8 cellular contexts compared by ENCODE assay signal in the genomic region with DNA sequence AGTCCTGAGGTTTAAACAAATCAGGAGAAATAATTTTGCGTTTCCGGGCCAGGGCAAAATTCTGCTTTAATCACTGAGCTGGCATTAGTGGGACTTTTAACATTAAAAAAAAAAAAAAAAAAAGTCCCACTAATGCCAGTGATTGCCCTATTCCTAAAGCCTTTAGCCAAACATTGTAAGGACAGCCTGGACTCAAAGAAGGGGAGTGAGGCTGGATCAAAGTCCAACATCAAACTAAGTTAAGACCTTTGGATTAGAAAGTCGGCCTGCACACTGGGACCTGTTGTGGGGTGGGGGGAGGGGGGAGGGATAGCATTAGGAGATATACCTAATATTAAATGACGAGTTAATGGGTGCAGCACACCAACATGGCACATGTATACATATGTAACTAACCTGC. TPM values are rescaled to one million over a fixed set of nuclear protein-coding genes. Genes with fewer than 3 reads are reported as not detected.
DNase-seq lines count a peak whose midpoint lies in the region; ATAC-seq, FAIRE-seq and TF ChIP-seq lines count a peak whose summit lies in the region.
"Not testable (repeated sequence)": the region's sequence is repeated elsewhere in the genome, so short reads cannot be mapped to it uniquely, and the experiment has no call there.

No MANE protein-coding gene starts in this region.

- not testable (repeated sequence) for H3K36me3 Mint-ChIP-seq in Caco-2 (ENCODE audit: insufficient read depth, unreplicated experiment)

- TF ChIP-seq POLR2A in NB4 (IDR thresholded peaks at IDR 0.05; ENCODE audit: extremely low read depth, insufficient read length); body of pancreas (IDR thresholded peaks at IDR 0.05); esophagus squamous epithelium (IDR thresholded peaks at IDR 0.05); vagina (IDR thresholded peaks at IDR 0.05): not testable (repeated sequence)
- 0 out of 4 replicates have a peak, but pooled peaks of 1 of the 2 experiments have one; percentile 28 for TF ChIP-seq POLR2A in HepG2 (IDR thresholded peaks at IDR 0.05; ENCODE audit: insufficient read depth in 1 of 2, low read depth in 2 of 2, low read length in 2 of 2)

- intact Hi-C loops in Caco-2 (cut with micrococcal nuclease; ENCODE audit: unreplicated experiment); body of pancreas (cut with DNase I); esophagus squamous epithelium (cut with DNase I); HepG2 (cut with micrococcal nuclease; ENCODE audit: unreplicated experiment); vagina (cut with DNase I): not testable (repeated sequence)

- TF ChIP-seq EP300 in HepG2 (IDR thresholded peaks at IDR 0.05; ENCODE audit: low read depth in 2 of 2, low read length in 2 of 2) = peak in 1 of 2 experiments; percentile 69; a peak in 2 of 4 replicates
- TF ChIP-seq EP300 in HepG2 (CRISPR knock-in tag; IDR thresholded peaks at IDR 0.05; ENCODE audit: borderline replicate concordance) = not testable (repeated sequence)

- not testable (repeated sequence) for H3K9me3 Mint-ChIP-seq in Caco-2 (ENCODE audit: unreplicated experiment)

- H3K4me1 ChIP-seq in Caco-2 = peaks cover 25% of the 10 kb centered on the region
- peaks cover 20% of the 10 kb centered on the region for H3K4me1 ChIP-seq in body of pancreas
- peaks cover 0 to 12% (median 0%) of the 10 kb centered on the region in 3 donors for H3K4me1 ChIP-seq in esophagus squamous epithelium
- H3K4me1 ChIP-seq in HepG2 (ENCODE audit: insufficient read depth, low read length) = peaks cover 51% of the 10 kb centered on the region
- H3K4me1 ChIP-seq in small intestine (ENCODE audit: control insufficient read depth in 2 of 2, insufficient read depth in 1 of 2, low read depth in 1 of 2, low read length in 1 of 2); vagina: not testable (repeated sequence)

- WGBS in body of pancreas, 2 donors = 51 to 55% methylated on average over 3 to 4 of the region's 4 CpGs
- 67 to 85% methylated on average over 3 to 4 of the region's 4 CpGs for WGBS in esophagus squamous epithelium, 2 donors
- WGBS in HepG2 (ENCODE audit: low lambda C conversion rate) = 0% methylated on average over 4 of the region's 4 CpGs
- WGBS in small intestine, 3 donors = 14 to 68% (median 32%) methylated on average over 4 of the region's 4 CpGs

- not testable (repeated sequence) for H2AFZ ChIP-seq in HepG2 (ENCODE audit: low read length)

- POLR2A ChIA-PET in Caco-2 (lab: Charles Lee) = not testable (repeated sequence)
- POLR2A ChIA-PET in HepG2 (lab: Yijun Ruan, JAX) = interaction anchor here (0.6 to 1.1 kb wide), 2 partner anchors 10 to 17 kb away, joined by 3 to 5 read pairs; no protein-coding TSS in a partner anchor

- not testable (repeated sequence) for H3K27ac ChIP-seq in WERI-Rb-1; body of pancreas; esophagus squamous epithelium; small intestine (ENCODE audit: low read depth in 1 of 2, low read length in 1 of 2); vagina
- peak overlapping the region; percentile 99 for H3K27ac ChIP-seq in HepG2 (ENCODE audit: extremely low read length, insufficient read depth, low read length)

- BruUV-seq in Caco-2 (replicated peaks; lab: Mats Ljungman, UMichigan); HepG2 (replicated peaks; lab: Mats Ljungman, UMichigan): not testable (repeated sequence)

- H3K79me2 ChIP-seq in HepG2 (ENCODE audit: insufficient read depth, low read length) = peaks cover 30% of the 10 kb centered on the region

- peak overlapping the region; percentile 92 for H3K27ac Mint-ChIP-seq in Caco-2 (ENCODE audit: unreplicated experiment)

- H3K27me3 Mint-ChIP-seq in Caco-2 (ENCODE audit: insufficient read depth, unreplicated experiment) = not testable (repeated sequence)

- peak overlapping the region; percentile 46 for H3K4me3 ChIP-seq in Caco-2 (ENCODE audit: low read depth, low read length)
- peak overlapping the region; percentile 32 for H3K4me3 ChIP-seq in NB4 (ENCODE audit: low read depth, low read length)
- H3K4me3 ChIP-seq in WERI-Rb-1 (ENCODE audit: low read depth, low read length) = peak overlapping the region; percentile 82
- H3K4me3 ChIP-seq in body of pancreas = not testable (repeated sequence)
- peak overlapping the region; percentile 40 to 80 (median 71) for H3K4me3 ChIP-seq in esophagus squamous epithelium
- peak overlapping the region; percentile 54 to 98 (median 94) for H3K4me3 ChIP-seq in HepG2 (replicated peaks in 1 of 3; ENCODE audit: insufficient read depth in 1 of 3, low read depth in 2 of 3, low read length in 3 of 3)
- peak overlapping the region in 1 of 2 donors; percentile 80 for H3K4me3 ChIP-seq in small intestine (ENCODE audit: low read depth in 1 of 2, low read length in 2 of 2)
- peak overlapping the region; percentile 64 to 65 for H3K4me3 ChIP-seq in vagina

- not testable (repeated sequence) for H3K27me3 ChIP-seq in Caco-2 (replicated peaks; ENCODE audit: control insufficient read depth, insufficient read depth, low read length); WERI-Rb-1 (ENCODE audit: insufficient read depth, low read depth, severe bottlenecking); body of pancreas; esophagus squamous epithelium; HepG2 (ENCODE audit: control insufficient read depth in 1 of 2, insufficient read depth in 2 of 2, low read length in 2 of 2); small intestine (ENCODE audit: control insufficient read depth in 2 of 2, insufficient read depth in 2 of 2, low read length in 2 of 2); vagina

- peak overlapping the region; percentile 83 for H3K4me3 Mint-ChIP-seq in Caco-2 (ENCODE audit: unreplicated experiment)

- not testable (repeated sequence) for H3K36me3 ChIP-seq in Caco-2 (ENCODE audit: control insufficient read depth, insufficient read depth, low read length); WERI-Rb-1; body of pancreas (replicated peaks in 1 of 2; ENCODE audit: insufficient read depth in 1 of 2, low read depth in 2 of 2); esophagus squamous epithelium; HepG2 (replicated peaks in 1 of 2; ENCODE audit: control insufficient read depth in 1 of 2, insufficient read depth in 2 of 2, low read length in 2 of 2); small intestine (ENCODE audit: control insufficient read depth in 2 of 2, insufficient read depth in 2 of 2, low read length in 2 of 2); vagina

- TF ChIP-seq RAD21 in HepG2 (CRISPR knock-in tag; IDR thresholded peaks at IDR 0.05) = not testable (repeated sequence)

- peak overlapping the region; percentile 98 for H3K9ac ChIP-seq in HepG2 (ENCODE audit: insufficient read depth, low read depth, low read length)

- peaks cover 26% of the 10 kb centered on the region for H3K4me1 Mint-ChIP-seq in Caco-2 (ENCODE audit: low read depth, unreplicated experiment)

- CTCF ChIA-PET in Caco-2 (lab: Charles Lee); HepG2 (lab: Yijun Ruan, JAX; ENCODE audit: low intra/inter-chr PET ratio, low total read pairs): not testable (repeated sequence)

- TF ChIP-seq CTCF in Caco-2 (IDR thresholded peaks at IDR 0.05; ENCODE audit: insufficient read depth in 1 of 2, low read depth in 1 of 2, low read length in 1 of 2, severe bottlenecking in 1 of 2, unreplicated experiment in 1 of 2); NB4 (IDR thresholded peaks at IDR 0.05; ENCODE audit: low read depth, low read length); WERI-Rb-1 (IDR thresholded peaks at IDR 0.05; ENCODE audit: low read depth, low read length); body of pancreas (IDR thresholded peaks at IDR 0.05); esophagus squamous epithelium (IDR thresholded peaks at IDR 0.05); HepG2 (CRISPR knock-in tag; IDR thresholded peaks at IDR 0.05); vagina (IDR thresholded peaks at IDR 0.05): not testable (repeated sequence)

- DNase-seq in Caco-2 (peak; percentile 38 to 56), HepG2 (ENCODE audit: low spot score) (peak; percentile 91), small intestine (peak; percentile 81)
- DNase-seq in NB4 (ENCODE audit: low read depth); WERI-Rb-1; body of pancreas; esophagus squamous epithelium (lab: John Stamatoyannopoulos, UW); vagina (ENCODE audit: extremely low spot score in 2 of 2): not testable (repeated sequence)

- in situ Hi-C loops in HepG2 (cut with HindIII; ENCODE audit: extremely low pct_ligation_motif_present, low pct_unique_long_range_greater_than_20kb) = not testable (repeated sequence)

- peak overlapping the region; percentile 83 for H3K4me2 ChIP-seq in HepG2 (ENCODE audit: low read depth, low read length)

- peak; percentile 34 for FAIRE-seq in HepG2 (lab: Jason Lieb, UNC)
- FAIRE-seq in small intestine (lab: Jason Lieb, UNC) = not testable (repeated sequence)

- ATAC-seq in body of pancreas = peak; percentile 25
- peak; percentile 30 for ATAC-seq in HepG2

- H4K20me1 ChIP-seq in HepG2 (ENCODE audit: insufficient read depth, low read length) = not testable (repeated sequence)

- H3K9me3 ChIP-seq in Caco-2; WERI-Rb-1 (ENCODE audit: severe bottlenecking); body of pancreas; esophagus squamous epithelium; HepG2 (ENCODE audit: low read length); small intestine (ENCODE audit: control insufficient read depth, low read depth); vagina: not testable (repeated sequence)

RNA-seq across cellular contexts. Expression of a gene that starts 0.7 kb away (rescaled TPM):
- total RNA-seq in Caco-2 (2022) (24.9 and 25.0 TPM in 2 replicates), body of pancreas (1 to 10 TPM; 8.3 to 9.2 TPM), esophagus squamous epithelium (1 to 10 TPM; 5.7 to 6.3 (median 5.9) TPM), HepG2 (2016; rRNA removed; fragmentation: Illumina TruSeq; extraction: Trizol) (38.9 and 59.1 TPM in 2 replicates), vagina (8.1 TPM)
- total RNA-seq in HepG2 (2016; cell fraction: cytosol; rRNA removed; fragmentation: Illumina TruSeq; extraction: Trizol; ENCODE audit: low read depth) = 3.7 and 5.5 TPM in 2 replicates
- 40.5 and 57.0 TPM in 2 replicates for total RNA-seq in HepG2 (2016; cell fraction: insoluble cytoplasmic fraction; rRNA removed; fragmentation: Illumina TruSeq; extraction: Trizol)
- 9.7 and 12.0 TPM in 2 replicates for total RNA-seq in HepG2 (2016; cell fraction: membrane; rRNA removed; fragmentation: Illumina TruSeq; extraction: Trizol)
- 34.2 and 38.8 TPM in 2 replicates for total RNA-seq in HepG2 (2016; cell fraction: nucleus; rRNA removed; fragmentation: Illumina TruSeq; extraction: Trizol)
- polyA plus RNA-seq in HepG2 (2011; rRNA removed) (14.1 and 14.5 TPM in 2 replicates), small intestine (10 to 100 TPM; 12.2 to 29.5 (median 12.4) TPM)
- polyA plus RNA-seq in HepG2 (2011; cell fraction: cytosol; rRNA removed) = 10.6 and 13.3 TPM in 2 replicates
- 3.9 and 6.8 TPM in 2 replicates for polyA plus RNA-seq in HepG2 (2011; cell fraction: nucleus; rRNA removed)
- polyA plus RNA-seq in HepG2 (2012) = 17.8 and 33.4 TPM in 2 replicates
- polyA plus RNA-seq in HepG2 (2016; cell fraction: cytosol; fragmentation: Illumina TruSeq; extraction: Trizol; ENCODE audit: low read depth) = 1.9 and 2.0 TPM in 2 replicates
- polyA plus RNA-seq in HepG2 (2016; cell fraction: insoluble cytoplasmic fraction; fragmentation: Illumina TruSeq; extraction: Trizol; ENCODE audit: low read depth) = 46.6 and 47.5 TPM in 2 replicates
- polyA plus RNA-seq in HepG2 (2016; cell fraction: membrane; fragmentation: Illumina TruSeq; extraction: Trizol; ENCODE audit: low read depth) = 4.9 and 6.1 TPM in 2 replicates
- 22.4 and 23.4 TPM in 2 replicates for polyA plus RNA-seq in HepG2 (2016; cell fraction: nucleus; fragmentation: Illumina TruSeq; extraction: Trizol; ENCODE audit: insufficient read depth, low read depth)
- polyA minus RNA-seq in HepG2 (2011; rRNA and poly(A)+ RNA removed; ENCODE audit: low replicate concordance) = 5.1 and 33.8 TPM in 2 replicates
- 25.6 and 27.5 TPM in 2 replicates for polyA minus RNA-seq in HepG2 (2011; cell fraction: cytosol; rRNA and poly(A)+ RNA removed)
- polyA minus RNA-seq in HepG2 (2011; cell fraction: nucleus; rRNA and poly(A)+ RNA removed) = 51.2 and 66.1 TPM in 2 replicates
